Comparison of ENCODE assay signal across 9 cellular contexts in genomic region chr1:204418174-204419063, GRCh38. TPM values are rescaled to one million over a fixed set of nuclear protein-coding genes. Genes with fewer than 3 reads are reported as not detected.
A peak's percentile ranks its signal among the peaks of the same experiment; 100 is the strongest.
DNase-seq lines count a peak whose midpoint lies in the region; ATAC-seq and TF ChIP-seq lines count a peak whose summit lies in the region.
"Had no signal": no experiment of that assay in that cellular context is flagged by ENCODE, and none has a peak within 500 bp of the region (broad histone marks: within the 10 kb centered on the region; RNA-seq: fewer than 3 reads in every experiment).

No MANE protein-coding gene starts in this region.

- no peaks in the 10 kb centered on the region for H3K9me3 ChIP-seq in right cardiac atrium (ENCODE audit: control insufficient read depth, low read length)
- H3K9me3 ChIP-seq in right lobe of liver = no peaks in the 10 kb centered on the region

- 78% methylated on average over 10 of the region's 10 CpGs for WGBS in right cardiac atrium
- WGBS in right lobe of liver (ENCODE audit: insufficient coverage, low coverage, low lambda C conversion rate, missing lambda C conversion rate) = 69% methylated on average over 9 of the region's 10 CpGs

- TF ChIP-seq CTCF in right lobe of liver (IDR thresholded peaks at IDR 0.05) = no peak

- H3K36me3 Mint-ChIP-seq in activated T-helper 17 cell treated with anti-CD3 and anti-CD28 coated beads, Interleukin-2, amount 50 U/mL, for 72 hours (ENCODE audit: low read depth) = peaks cover 20% of the 10 kb centered on the region

- ATAC-seq in right cardiac atrium = no peak
- ATAC-seq in left ventricle myocardium superior = no peak
- ATAC-seq in activated T-helper 17 cell treated with anti-CD3 and anti-CD28 coated beads, Interleukin-2, amount 50 U/mL, for 72 hours (replicated peaks) = no peak
- ATAC-seq in right lobe of liver = no peak
- no peak for ATAC-seq in GM21619 (IDR thresholded peaks at IDR 0.05; ENCODE audit: unreplicated experiment)
- no peak for ATAC-seq in HG03571 (IDR thresholded peaks at IDR 0.05; ENCODE audit: unreplicated experiment)

- peaks cover 27% of the 10 kb centered on the region for H3K4me1 Mint-ChIP-seq in activated T-helper 17 cell treated with anti-CD3 and anti-CD28 coated beads, Interleukin-2, amount 50 U/mL, for 72 hours

- H3K27me3 Mint-ChIP-seq in activated T-helper 17 cell treated with anti-CD3 and anti-CD28 coated beads, Interleukin-2, amount 50 U/mL, for 72 hours = no peaks in the 10 kb centered on the region

- peak overlapping the region; percentile 42 for H3K27ac ChIP-seq in right cardiac atrium (ENCODE audit: low read length)
- peak overlapping the region; percentile 15 to 86 (median 58) for H3K27ac ChIP-seq in right lobe of liver
- H3K27ac ChIP-seq: KMS-11 had no signal

- peak overlapping the region; percentile 64 for H3K27ac Mint-ChIP-seq in activated T-helper 17 cell treated with anti-CD3 and anti-CD28 coated beads, Interleukin-2, amount 50 U/mL, for 72 hours

- H3K36me3 ChIP-seq in right lobe of liver = no peaks in the 10 kb centered on the region

- no peak for TF ChIP-seq POLR2A in right lobe of liver (IDR thresholded peaks at IDR 0.05)

- DNase-seq in right cardiac atrium (no peak), left ventricle myocardium superior (no peak), right lobe of liver (no peak), pons (ENCODE audit: low spot score) (no peak)
- DNase-seq in activated CD4-positive, alpha-beta T cell treated with anti-CD3 and anti-CD28 coated beads for 1 hour = no peak

- H3K9me3 Mint-ChIP-seq in activated T-helper 17 cell treated with anti-CD3 and anti-CD28 coated beads, Interleukin-2, amount 50 U/mL, for 72 hours = no peaks in the 10 kb centered on the region

- H3K27me3 ChIP-seq in right cardiac atrium (ENCODE audit: control insufficient read depth, insufficient read depth) (no peaks in the 10 kb centered on the region), right lobe of liver (no peaks in the 10 kb centered on the region)

- H3K4me3 Mint-ChIP-seq in activated T-helper 17 cell treated with anti-CD3 and anti-CD28 coated beads, Interleukin-2, amount 50 U/mL, for 72 hours = peak overlapping the region; percentile 55

- intact Hi-C loops in right cardiac atrium (cut with DNase I) (no loop called here), left ventricle myocardium superior (cut with micrococcal nuclease) (no loop called here), right lobe of liver (cut with DNase I) (no loop called here)

- peaks cover 4% of the 10 kb centered on the region for H3K4me1 ChIP-seq in right cardiac atrium (ENCODE audit: control insufficient read depth, insufficient read depth, low read length)
- H3K4me1 ChIP-seq in right lobe of liver = peaks cover 0 to 61% (median 18%) of the 10 kb centered on the region in 4 donors

- H3K4me3 ChIP-seq in right cardiac atrium (ENCODE audit: low read length) = no peak overlapping the region
- no peak overlapping the region for H3K4me3 ChIP-seq in right lobe of liver

RNA-seq across cellular contexts. Expression of gene PPP1R15B, which starts 6.8 kb away (rescaled TPM):
- total RNA-seq in right cardiac atrium (10 to 100 TPM; 20.0 to 36.3 (median 23.9) TPM), left ventricle myocardium superior (20.8 TPM), right lobe of liver (10 to 100 TPM; 28.6 to 43.6 (median 34.3) TPM)
- polyA plus RNA-seq in right cardiac atrium = 14.2 TPM
- total RNA-seq in activated T-helper 17 cell treated with anti-CD3 and anti-CD28 coated beads, Interleukin-2, amount 50 U/mL, for 72 hours = 10 to 100 TPM; 63.9 to 71.6 TPM

RNA-seq across cellular contexts. Expression of gene PLEKHA6, which starts 58.7 kb away (rescaled TPM):
- total RNA-seq in right cardiac atrium = 10 to 100 TPM; 17.7 to 55.4 (median 37.7) TPM
- 17.7 TPM for polyA plus RNA-seq in right cardiac atrium
- 21.6 TPM for total RNA-seq in left ventricle myocardium superior
- total RNA-seq in activated T-helper 17 cell treated with anti-CD3 and anti-CD28 coated beads, Interleukin-2, amount 50 U/mL, for 72 hours = 1 to 10 TPM in 1 of 2 donors, under 1 TPM in 1; 0.37 to 1.3 TPM
- total RNA-seq in right lobe of liver = 10 to 100 TPM; 16.6 to 31.1 (median 22.1) TPM
